1 cellular context compared by ENCODE assay signal in genomic region chr22:26621663-26622062, GRCh38.
TF ChIP-seq lines count a peak whose summit lies in the region.

Gene CRYBA4, plus strand, starts transcription at chr22:26621963. Its CDS starts 634 bp downstream, at chr22:26622597.

TF ChIP-seq in H1, 55 proteins besides CTCF, POLR2A, EP300 and RAD21:
- peak; percentile 4; the same call in 1 of the 2 replicates for TF ChIP-seq MAFK (IDR thresholded peaks at IDR 0.05; ENCODE audit: low read depth, low read length)
- TF ChIP-seq POU5F1 (IDR thresholded peaks at IDR 0.05; ENCODE audit: low read depth, low read length): no peak
